In the genomic region with DNA sequence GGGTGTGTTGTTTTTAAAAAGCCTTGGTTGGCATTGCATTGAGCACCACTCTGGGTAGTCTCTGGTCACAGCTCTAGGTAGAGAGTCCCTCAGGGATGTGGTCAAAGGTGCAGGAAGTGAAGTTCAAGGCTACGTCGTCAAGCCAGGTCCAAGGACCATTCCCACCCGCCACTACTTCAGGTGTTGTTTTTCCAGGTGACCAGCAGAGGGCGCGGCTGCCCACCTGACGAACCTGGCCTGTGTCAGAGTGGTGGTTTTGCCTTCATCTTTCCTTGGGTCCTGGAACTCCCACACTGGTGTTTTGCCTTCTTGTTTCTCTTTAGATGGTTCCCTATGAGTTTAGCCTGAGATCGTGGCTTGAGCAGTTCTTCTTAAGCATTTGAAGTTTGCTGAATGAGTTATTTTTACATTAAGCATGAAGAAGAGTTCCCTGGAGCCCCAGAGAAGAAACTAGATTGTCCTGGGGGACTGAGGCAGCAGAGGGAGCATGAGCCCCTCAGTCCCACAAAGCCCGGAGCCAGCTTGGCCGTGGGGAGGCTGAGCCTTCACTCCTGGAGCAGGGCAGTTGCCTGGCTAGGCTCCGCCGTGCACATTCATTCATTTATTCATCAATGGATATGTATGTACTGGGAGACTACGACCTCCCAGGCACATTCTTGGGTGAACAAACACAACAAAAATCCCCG, we compare ENCODE assay signal across 9 cellular contexts. TPM values are rescaled to one million over a fixed set of nuclear protein-coding genes. Genes with fewer than 3 reads are reported as not detected.
A peak's percentile ranks its signal among the peaks of the same experiment; 100 is the strongest.
DNase-seq lines count a peak whose midpoint lies in the region; ATAC-seq, FAIRE-seq and TF ChIP-seq lines count a peak whose summit lies in the region.
"Had no signal": no experiment of that assay in that cellular context is flagged by ENCODE, and none has a peak within 500 bp of the region (broad histone marks: within the 10 kb centered on the region; RNA-seq: fewer than 3 reads in every experiment).

No MANE protein-coding gene starts in this region.

- no peak overlapping the region for H3K27ac ChIP-seq in uterus

- TF ChIP-seq CTCF in mesothelial cell of epicardium (IDR thresholded peaks at IDR 0.05; ENCODE audit: unreplicated experiment) (peak; percentile 85), uterus (IDR thresholded peaks at IDR 0.05) (peak in 3 of 4 experiments; percentile 31 to 48 (median 37))

- no peaks in the 10 kb centered on the region for H3K36me3 Mint-ChIP-seq in mesothelial cell of epicardium

- H3K36me3 ChIP-seq in uterus, result no peaks in the 10 kb centered on the region

- DNase-seq in activated T-cell treated with anti-CD3 and anti-CD28 coated beads for 1 hour (ENCODE audit: low read depth) (peak; percentile 4), HTR-8/SVneo (ENCODE audit: insufficient read length, low spot score) (peak; percentile 84), RPMI8226 (peak; percentile 52), cerebellum (ENCODE audit: low spot score) (peak; percentile 86), mesothelial cell of epicardium (ENCODE audit: low spot score in 2 of 2, unreplicated experiment in 2 of 2) (peak in 1 of 2 experiments; percentile 54), uterus (no peak)
- DNase-seq in activated T-cell treated with anti-CD3 and anti-CD28 coated beads, Interleukin-2, amount 50 U/mL, for 1 hour, result no peak

- peak; percentile 96 for FAIRE-seq in HTR-8/SVneo (lab: Jason Lieb, UNC)
- FAIRE-seq: colon had no signal

- no peak overlapping the region for H3K27ac Mint-ChIP-seq in mesothelial cell of epicardium

- ATAC-seq in GM21447 (IDR thresholded peaks at IDR 0.05; ENCODE audit: unreplicated experiment), result no peak

- H3K4me3 ChIP-seq in uterus, result no peak overlapping the region

- no peaks in the 10 kb centered on the region for H3K4me1 Mint-ChIP-seq in mesothelial cell of epicardium

- H3K9me3 ChIP-seq in uterus, result no peaks in the 10 kb centered on the region

- H3K27me3 ChIP-seq in uterus, result peaks cover 0 to 5% of the 10 kb centered on the region in 2 donors

- no peaks in the 10 kb centered on the region for H3K9me3 Mint-ChIP-seq in mesothelial cell of epicardium

- H3K27me3 Mint-ChIP-seq in mesothelial cell of epicardium (ENCODE audit: low read depth), result peaks cover 91% of the 10 kb centered on the region

- TF ChIP-seq POLR2A in uterus (IDR thresholded peaks at IDR 0.05), result no peak

- no peak overlapping the region for H3K4me3 Mint-ChIP-seq in mesothelial cell of epicardium

- no peaks in the 10 kb centered on the region for H3K4me1 ChIP-seq in uterus

- intact Hi-C loops in uterus (cut with DNase I; ENCODE audit: low total_unique reads), result no loop called here

RNA-seq across cellular contexts. Expression of a gene that starts 5.6 kb away (rescaled TPM):
- total RNA-seq in cerebellum, result 20.1 TPM
- 0.11 to 0.16 TPM (median 0.16 TPM) in 3 replicates for total RNA-seq in mesothelial cell of epicardium
- total RNA-seq in uterus, result 1 to 10 TPM in 1 of 4 donors, under 1 TPM in 3; 0.26 to 3.2 (median 0.57) TPM

Comparison
In these comparisons a context has a peak if more than half of its experiments do, and no peak if none do; other contexts are left out.
1. DNase-seq: peak in activated T-cell treated with anti-CD3 and anti-CD28 coated beads for 1 hour (single experiment), HTR-8/SVneo (single experiment), RPMI8226 (single experiment) and cerebellum (single experiment); none in activated T-cell treated with anti-CD3 and anti-CD28 coated beads, Interleukin-2, amount 50 U/mL, for 1 hour (single experiment) and uterus (0 of 2).